ENCODE assay signal across 21 cellular contexts in genomic region chr2:193929131-193929530, GRCh38.
"Had no signal": no experiment of that assay in that cellular context is flagged by ENCODE, and none has a peak within 500 bp of the region (broad histone marks: within the 10 kb centered on the region; RNA-seq: fewer than 3 reads in every experiment).

No MANE protein-coding gene starts in this region.

- H3K27ac Mint-ChIP-seq: activated CD4-positive, alpha-beta memory T cell treated with anti-CD3 and anti-CD28 coated beads, Interleukin-2, amount 10 ng/mL, durations not matched to agents 7 days and 5 days; activated CD4-positive, alpha-beta T cell treated with anti-CD3 and anti-CD28 coated beads, Interleukin-2, amount 10 ng/mL, durations not matched to agents 24 days and 14 days; activated naive CD8-positive, alpha-beta T cell treated with anti-CD3 and anti-CD28 coated beads, Interleukin-2, amount 50 U/mL, for 24 hours; activated T-helper 1 cell treated with anti-CD3 and anti-CD28 coated beads, Interleukin-12 subunit alpha, Interleukin-12 subunit beta, Interleukin-2, Interleukin-4 antibody, amounts not matched to agents 30 ng/mL and 10 ng/mL and 1 ng/mL, durations not matched to agents 14 hours and 24 hours and 36 hours; memory B cell; natural killer cell treated with Interleukin-12 subunit alpha and Interleukin-12 subunit beta and Interleukin-15 and Interleukin-18, amount 100 ng/mL, for 72 hours; stimulated activated naive CD8-positive, alpha-beta T cell treated with anti-CD3 and anti-CD28 coated beads, Interleukin-15, Interleukin-2, amounts not matched to agents 100 ng/mL and 50 ng/mL, for 24 hours had no signal

- ATAC-seq: activated CD4-positive, CD25-positive, alpha-beta regulatory T cell treated with anti-CD3 and anti-CD28 coated beads, Interleukin-2, amount 50 U/mL, for 24 hours; activated naive CD8-positive, alpha-beta T cell treated with anti-CD3 and anti-CD28 coated beads, Interleukin-2, amount 50 U/mL, for 24 hours; gastrocnemius medialis; heart left ventricle; left ventricle myocardium superior; natural killer cell treated with Interleukin-12 subunit alpha and Interleukin-12 subunit beta and Interleukin-15 and Interleukin-18, amount 100 ng/mL, for 72 hours; psoas muscle had no signal

- H3K4me1 ChIP-seq: esophagus muscularis mucosa, gastrocnemius medialis, heart left ventricle, psoas muscle, right atrium auricular region, thyroid gland had no signal

- H3K4me1 Mint-ChIP-seq: activated CD4-positive, alpha-beta memory T cell treated with anti-CD3 and anti-CD28 coated beads, Interleukin-2, amount 10 ng/mL, durations not matched to agents 7 days and 5 days; activated CD4-positive, alpha-beta T cell treated with anti-CD3 and anti-CD28 coated beads, Interleukin-2, amount 10 ng/mL, durations not matched to agents 24 days and 14 days; activated naive CD8-positive, alpha-beta T cell treated with anti-CD3 and anti-CD28 coated beads, Interleukin-2, amount 50 U/mL, for 24 hours had no signal

- H3K4me3 Mint-ChIP-seq: activated CD4-positive, alpha-beta memory T cell treated with anti-CD3 and anti-CD28 coated beads, Interleukin-2, amount 10 ng/mL, durations not matched to agents 7 days and 5 days; activated CD4-positive, alpha-beta T cell treated with anti-CD3 and anti-CD28 coated beads, Interleukin-2, amount 10 ng/mL, durations not matched to agents 24 days and 14 days; activated naive CD8-positive, alpha-beta T cell treated with anti-CD3 and anti-CD28 coated beads, Interleukin-2, amount 50 U/mL, for 24 hours; activated T-helper 1 cell treated with anti-CD3 and anti-CD28 coated beads, Interleukin-12 subunit alpha, Interleukin-12 subunit beta, Interleukin-2, Interleukin-4 antibody, amounts not matched to agents 30 ng/mL and 10 ng/mL and 1 ng/mL, durations not matched to agents 14 hours and 24 hours and 36 hours; memory B cell; natural killer cell treated with Interleukin-12 subunit alpha and Interleukin-12 subunit beta and Interleukin-15 and Interleukin-18, amount 100 ng/mL, for 72 hours; stimulated activated naive CD8-positive, alpha-beta T cell treated with anti-CD3 and anti-CD28 coated beads, Interleukin-15, Interleukin-2, amounts not matched to agents 100 ng/mL and 50 ng/mL, for 24 hours had no signal

- H3K9me3 ChIP-seq: esophagus muscularis mucosa, gastrocnemius medialis, heart left ventricle, psoas muscle, right atrium auricular region, thyroid gland had no signal

- H3K27me3 ChIP-seq: esophagus muscularis mucosa, gastrocnemius medialis, heart left ventricle, right atrium auricular region, thyroid gland had no signal

- H3K36me3 ChIP-seq: esophagus muscularis mucosa, gastrocnemius medialis, heart left ventricle, right atrium auricular region, thyroid gland had no signal

- H3K36me3 Mint-ChIP-seq: memory B cell; natural killer cell treated with Interleukin-12 subunit alpha and Interleukin-12 subunit beta and Interleukin-15 and Interleukin-18, amount 100 ng/mL, for 72 hours had no signal

- DNase-seq: activated CD4-positive, alpha-beta memory T cell treated with anti-CD3 and anti-CD28 coated beads, Interleukin-2, amount 10 ng/mL, durations not matched to agents 7 days and 5 days; activated CD4-positive, alpha-beta T cell treated with anti-CD3 and anti-CD28 coated beads, Interleukin-2, amount 10 ng/mL, durations not matched to agents 24 days and 14 days; activated gamma-delta T cell; activated naive CD4-positive, alpha-beta T cell treated with anti-CD3 and anti-CD28 coated beads, Interleukin-2, amount 50 U/mL, for 16 hours; activated naive CD8-positive, alpha-beta T cell treated with anti-CD3 and anti-CD28 coated beads, Interleukin-2, amount 50 U/mL, for 24 hours; effector memory CD4-positive, alpha-beta T cell; gastrocnemius medialis; heart left ventricle; left ventricle myocardium superior; psoas muscle; stimulated activated CD4-positive, alpha-beta T cell treated with anti-CD3 and anti-CD28 coated beads, Interleukin-12 subunit alpha, Interleukin-12 subunit beta, amount 100 ng/mL, for 4 hours; substantia nigra; thyroid gland had no signal

- H3K9me3 Mint-ChIP-seq: activated CD4-positive, alpha-beta memory T cell treated with anti-CD3 and anti-CD28 coated beads, Interleukin-2, amount 10 ng/mL, durations not matched to agents 7 days and 5 days; activated CD4-positive, alpha-beta T cell treated with anti-CD3 and anti-CD28 coated beads, Interleukin-2, amount 10 ng/mL, durations not matched to agents 24 days and 14 days; activated naive CD8-positive, alpha-beta T cell treated with anti-CD3 and anti-CD28 coated beads, Interleukin-2, amount 50 U/mL, for 24 hours; activated T-helper 1 cell treated with anti-CD3 and anti-CD28 coated beads, Interleukin-12 subunit alpha, Interleukin-12 subunit beta, Interleukin-2, Interleukin-4 antibody, amounts not matched to agents 30 ng/mL and 10 ng/mL and 1 ng/mL, durations not matched to agents 14 hours and 24 hours and 36 hours; memory B cell; stimulated activated naive CD8-positive, alpha-beta T cell treated with anti-CD3 and anti-CD28 coated beads, Interleukin-15, Interleukin-2, amounts not matched to agents 100 ng/mL and 50 ng/mL, for 24 hours had no signal

- H3K27ac ChIP-seq: esophagus muscularis mucosa, gastrocnemius medialis, heart left ventricle, psoas muscle, right atrium auricular region, thyroid gland, VCaP had no signal

- H3K27me3 Mint-ChIP-seq: activated CD4-positive, alpha-beta memory T cell treated with anti-CD3 and anti-CD28 coated beads, Interleukin-2, amount 10 ng/mL, durations not matched to agents 7 days and 5 days; activated CD4-positive, alpha-beta T cell treated with anti-CD3 and anti-CD28 coated beads, Interleukin-2, amount 10 ng/mL, durations not matched to agents 24 days and 14 days; activated naive CD8-positive, alpha-beta T cell treated with anti-CD3 and anti-CD28 coated beads, Interleukin-2, amount 50 U/mL, for 24 hours; memory B cell; natural killer cell treated with Interleukin-12 subunit alpha and Interleukin-12 subunit beta and Interleukin-15 and Interleukin-18, amount 100 ng/mL, for 72 hours; stimulated activated naive CD8-positive, alpha-beta T cell treated with anti-CD3 and anti-CD28 coated beads, Interleukin-15, Interleukin-2, amounts not matched to agents 100 ng/mL and 50 ng/mL, for 24 hours had no signal

- H3K4me3 ChIP-seq: esophagus muscularis mucosa, gastrocnemius medialis, heart left ventricle, psoas muscle, right atrium auricular region, thyroid gland had no signal
